ENCODE assay signal across 14 cellular contexts in the genomic region with DNA sequence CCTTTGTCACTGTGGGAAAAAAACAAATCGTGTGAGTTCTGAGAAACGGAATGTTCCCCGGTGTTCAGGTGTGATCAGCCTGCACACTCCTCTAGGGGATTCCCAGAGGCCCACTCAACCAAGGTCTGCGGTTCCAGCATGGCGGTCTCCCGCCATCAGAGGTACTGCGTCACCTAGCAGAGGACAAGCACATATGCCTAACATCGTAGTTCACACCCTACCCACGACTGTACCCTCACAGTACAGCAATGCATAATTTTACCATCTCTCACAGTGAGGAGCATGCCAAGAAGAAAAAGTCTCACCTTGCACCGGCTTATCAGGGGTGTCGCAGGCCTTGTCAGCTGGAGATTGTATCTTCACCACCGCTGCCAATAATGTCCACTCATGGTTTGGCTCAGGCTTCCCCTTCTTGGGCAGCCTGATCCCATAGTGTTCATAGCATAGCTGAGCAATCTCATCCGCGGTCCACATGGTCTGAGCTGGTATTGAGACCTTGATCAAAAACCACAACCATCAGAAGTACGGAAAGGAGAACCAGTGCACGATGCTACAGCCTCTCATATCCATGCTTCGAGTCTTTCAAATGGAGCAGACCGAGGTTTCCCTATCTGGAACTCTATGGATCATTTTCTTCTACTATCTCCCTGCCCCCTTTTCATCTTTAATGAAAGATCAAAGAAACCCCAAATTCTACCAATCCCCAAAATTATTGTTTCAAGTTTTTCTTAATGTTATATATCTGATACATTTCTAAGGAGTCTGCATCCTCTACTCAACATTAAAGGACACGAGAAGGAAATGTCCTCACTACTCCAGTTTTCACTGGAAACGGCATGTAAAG. TPM values are rescaled to one million over a fixed set of nuclear protein-coding genes. Genes with fewer than 3 reads are reported as not detected.
A peak's percentile ranks its signal among the peaks of the same experiment; 100 is the strongest.
DNase-seq lines count a peak whose midpoint lies in the region; ATAC-seq and TF ChIP-seq lines count a peak whose summit lies in the region.
"Had no signal": no experiment of that assay in that cellular context is flagged by ENCODE, and none has a peak within 500 bp of the region (broad histone marks: within the 10 kb centered on the region; RNA-seq: fewer than 3 reads in every experiment).

No MANE protein-coding gene starts in this region.

- TF ChIP-seq CTCF in SK-N-SH (IDR thresholded peaks at IDR 0.05): no peak

- no peak for ATAC-seq in SK-N-SH treated with all-trans-retinoic acid at 6 μM for 48 hours
- ATAC-seq in T-helper 17 cell: peak; percentile 13
- peak; percentile 16 for ATAC-seq in activated naive CD8-positive, alpha-beta T cell treated with anti-CD3 and anti-CD28 coated beads, Interleukin-2, amount 50 U/mL, for 24 hours
- no peak for ATAC-seq in HG03520 (IDR thresholded peaks at IDR 0.05; ENCODE audit: unreplicated experiment)
- ATAC-seq: body of pancreas had no signal

- no peaks in the 10 kb centered on the region for H3K9me3 Mint-ChIP-seq in activated naive CD8-positive, alpha-beta T cell treated with anti-CD3 and anti-CD28 coated beads, Interleukin-2, amount 50 U/mL, for 24 hours

- H3K27ac Mint-ChIP-seq in T-helper 17 cell: peak overlapping the region; percentile 96
- H3K27ac Mint-ChIP-seq in activated naive CD8-positive, alpha-beta T cell treated with anti-CD3 and anti-CD28 coated beads, Interleukin-2, amount 50 U/mL, for 24 hours: peak overlapping the region; percentile 96

- H3K9me3 ChIP-seq in SK-N-SH: no peaks in the 10 kb centered on the region
- H3K9me3 ChIP-seq in T-helper 17 cell (ENCODE audit: control insufficient read depth, low read length, poor library complexity, severe bottlenecking): no peaks in the 10 kb centered on the region
- H3K9me3 ChIP-seq in skeletal muscle satellite cell (replicated peaks; ENCODE audit: low read length): no peaks in the 10 kb centered on the region
- H3K9me3 ChIP-seq: body of pancreas, esophagus squamous epithelium had no signal

- no peak overlapping the region for H2AFZ ChIP-seq in SK-N-SH (ENCODE audit: low read depth)

- H3K79me2 ChIP-seq in SK-N-SH (ENCODE audit: insufficient read depth): peaks cover 21% of the 10 kb centered on the region

- H3K4me2 ChIP-seq in SK-N-SH (peak overlapping the region; percentile 91), skeletal muscle satellite cell (ENCODE audit: low read length) (peak overlapping the region; percentile 55)

- H3K9ac ChIP-seq in SK-N-SH: peak overlapping the region; percentile 82; the same call in 1 of the 2 replicates
- no peak overlapping the region for H3K9ac ChIP-seq in skeletal muscle satellite cell (ENCODE audit: low read depth, low read length)

- no peak for TF ChIP-seq EP300 in SK-N-SH (IDR thresholded peaks at IDR 0.05; ENCODE audit: borderline replicate concordance in 1 of 2, low read depth in 1 of 2, low read length in 1 of 2)

- no peaks in the 10 kb centered on the region for H3K27me3 ChIP-seq in SK-N-SH (ENCODE audit: insufficient read depth)
- no peaks in the 10 kb centered on the region for H3K27me3 ChIP-seq in skeletal muscle satellite cell (ENCODE audit: control insufficient read depth, insufficient read depth, low read length)
- H3K27me3 ChIP-seq: body of pancreas, esophagus squamous epithelium had no signal

- H3K36me3 Mint-ChIP-seq in T-helper 17 cell (ENCODE audit: low read depth): peaks cover 5% of the 10 kb centered on the region
- peaks cover 47% of the 10 kb centered on the region for H3K36me3 Mint-ChIP-seq in activated naive CD8-positive, alpha-beta T cell treated with anti-CD3 and anti-CD28 coated beads, Interleukin-2, amount 50 U/mL, for 24 hours (ENCODE audit: low read depth)

- H3K4me3 ChIP-seq in SK-N-SH (ENCODE audit: low read depth in 2 of 2, low read length in 1 of 2): peak overlapping the region in 1 of 2 experiments; percentile 85; a peak in 2 of 4 replicates
- H3K4me3 ChIP-seq in skeletal muscle satellite cell (ENCODE audit: low read length): no peak overlapping the region
- H3K4me3 ChIP-seq: body of pancreas, esophagus squamous epithelium had no signal

- DNase-seq in SK-N-SH (no peak), T-helper 17 cell (no peak), ACHN (no peak), HEK293T (ENCODE audit: extremely low spot score) (no peak)
- no peak for DNase-seq in activated naive CD8-positive, alpha-beta T cell treated with anti-CD3 and anti-CD28 coated beads, Interleukin-2, amount 50 U/mL, for 24 hours
- DNase-seq: body of pancreas, esophagus squamous epithelium, NCI-H748 treated with DMSO at 0.1 percent for 48 hours had no signal

- no peak for TF ChIP-seq RAD21 in SK-N-SH (IDR thresholded peaks at IDR 0.05; ENCODE audit: low read length)

- POLR2A ChIA-PET in SK-N-SH (lab: Yijun Ruan, JAX) (interaction anchor here (0.6 kb wide), 1 partner anchor 55 kb away, joined by 3 read pairs; no protein-coding TSS in a partner anchor), HEK293T (lab: Yijun Ruan, JAX) (no interaction called here)

- H3K27ac ChIP-seq in SK-N-SH (ENCODE audit: low read depth in 2 of 2, low read length in 1 of 2): 0 out of 4 replicates have a peak overlapping the region, but pooled peaks of 1 of the 2 experiments have one; percentile 8
- H3K27ac ChIP-seq: 22Rv1, body of pancreas had no signal

- no peaks in the 10 kb centered on the region for H3K27me3 Mint-ChIP-seq in T-helper 17 cell
- no peaks in the 10 kb centered on the region for H3K27me3 Mint-ChIP-seq in activated naive CD8-positive, alpha-beta T cell treated with anti-CD3 and anti-CD28 coated beads, Interleukin-2, amount 50 U/mL, for 24 hours

- no peaks in the 10 kb centered on the region for H4K20me1 ChIP-seq in SK-N-SH (ENCODE audit: insufficient read depth)

- in situ Hi-C loops in ACHN (cut with HindIII; ENCODE audit: low pct_ligation_motif_present, low pct_unique_long_range_greater_than_20kb, low sequenced_read_pairs): no loop called here

- CTCF ChIA-PET in SK-N-SH (lab: Yijun Ruan, JAX): interaction anchor here (0.5 to 5.1 kb wide), 17 partner anchors 8 to 155 kb away, joined by 3 to 37 read pairs (median 4); partner anchors contain the start of gene GABARAPL2
- CTCF ChIA-PET in HEK293T (lab: Yijun Ruan, JAX): interaction anchor here (1.0 to 1.4 kb wide), 2 partner anchors 143 to 156 kb away, joined by 3 to 5 read pairs; partner anchors contain the start of gene TMEM170A

- H3K36me3 ChIP-seq in SK-N-SH (replicated peaks in 1 of 2; ENCODE audit: control insufficient read depth in 1 of 2, insufficient read depth in 2 of 2, low read length in 1 of 2) (peaks cover 38 to 40% of the 10 kb centered on the region in 2 experiments), skeletal muscle satellite cell (ENCODE audit: insufficient read depth, low read length) (peaks cover 39% of the 10 kb centered on the region)

- H3K4me3 Mint-ChIP-seq in T-helper 17 cell: peak overlapping the region; percentile 41
- H3K4me3 Mint-ChIP-seq in activated naive CD8-positive, alpha-beta T cell treated with anti-CD3 and anti-CD28 coated beads, Interleukin-2, amount 50 U/mL, for 24 hours: peak overlapping the region; percentile 95

- H3K4me1 Mint-ChIP-seq in T-helper 17 cell: peaks cover 43% of the 10 kb centered on the region
- H3K4me1 Mint-ChIP-seq in activated naive CD8-positive, alpha-beta T cell treated with anti-CD3 and anti-CD28 coated beads, Interleukin-2, amount 50 U/mL, for 24 hours: peaks cover 51% of the 10 kb centered on the region

- H3K4me1 ChIP-seq in SK-N-SH (ENCODE audit: control insufficient read depth in 1 of 2, insufficient read depth in 2 of 2, low read depth in 1 of 2, low read length in 1 of 2) (peaks cover 9 to 14% of the 10 kb centered on the region in 2 experiments; a peak in 3 of 4 replicates), skeletal muscle satellite cell (ENCODE audit: control insufficient read depth, insufficient read depth, low read length) (peaks cover 14% of the 10 kb centered on the region)

- 77% methylated on average over 20 of the region's 20 CpGs for WGBS in SK-N-SH (ENCODE audit: low lambda C conversion rate)

- H3F3A ChIP-seq in SK-N-SH (replicated peaks; ENCODE audit: insufficient read depth): peaks cover 20% of the 10 kb centered on the region

- H3K9me2 ChIP-seq in SK-N-SH: no peaks in the 10 kb centered on the region

TF ChIP-seq in SK-N-SH, 30 proteins besides CTCF, POLR2A, EP300 and RAD21 (continues in another document):
- no peak for TF ChIP-seq CHD2 (IDR thresholded peaks at IDR 0.05; ENCODE audit: low read length, partially characterized antibody)
- TF ChIP-seq TCF12 (IDR thresholded peaks at IDR 0.05): no peak
- no peak for TF ChIP-seq SMC3 (IDR thresholded peaks at IDR 0.05; ENCODE audit: low read depth, low read length)

TF ChIP-seq in SK-N-SH treated with all-trans-retinoic acid at 6 μM for 48 hours, 23 proteins besides CTCF, POLR2A, EP300 and RAD21 (continues in another document):
- TF ChIP-seq ARNTL (CRISPR knock-in tag; IDR thresholded peaks at IDR 0.05; ENCODE audit: borderline replicate concordance, low read depth): no peak
- no peak for TF ChIP-seq TCF4 (CRISPR knock-in tag; IDR thresholded peaks at IDR 0.05; ENCODE audit: borderline replicate concordance)

TF ChIP-seq in HEK293T, 16 proteins besides CTCF, POLR2A, EP300 and RAD21 (continues in another document):
- TF ChIP-seq L3MBTL2 (conservative IDR thresholded peaks at IDR 0.05): no peak

RNA-seq across cellular contexts. Expression of gene ADAT1, which starts 2.5 kb away (rescaled TPM):
- 51.1 and 67.7 TPM in 2 replicates for polyA plus RNA-seq in SK-N-SH (2012; rRNA removed)
- polyA plus RNA-seq in SK-N-SH (2012; cell fraction: cytosol; rRNA removed): 54.2 and 59.4 TPM in 2 replicates
- polyA plus RNA-seq in SK-N-SH (2012; cell fraction: nucleus; rRNA removed): 121 and 134 TPM in 2 replicates
- total RNA-seq in T-helper 17 cell: 10 to 100 TPM; 57.9 to 64.1 TPM
- 52.5 and 54.0 TPM in 2 replicates for total RNA-seq in skeletal muscle satellite cell (2012; rRNA removed)

RNA-seq across cellular contexts. Expression of gene KARS1, which starts 26.9 kb away (rescaled TPM):
- 134 and 148 TPM in 2 replicates for polyA plus RNA-seq in SK-N-SH (2012; rRNA removed)
- 150 and 159 TPM in 2 replicates for polyA plus RNA-seq in SK-N-SH (2012; cell fraction: cytosol; rRNA removed)
- 78.1 and 119 TPM in 2 replicates for polyA plus RNA-seq in SK-N-SH (2012; cell fraction: nucleus; rRNA removed)
- total RNA-seq in T-helper 17 cell: 100 to 1,000 TPM; 160 to 161 TPM
- total RNA-seq in skeletal muscle satellite cell (2012; rRNA removed): 187 and 196 TPM in 2 replicates

RNA-seq across cellular contexts. Expression of gene TERF2IP, which starts 27.0 kb away (rescaled TPM):
- polyA plus RNA-seq in SK-N-SH (2012; rRNA removed): 31.6 and 32.0 TPM in 2 replicates
- 40.2 and 50.7 TPM in 2 replicates for polyA plus RNA-seq in SK-N-SH (2012; cell fraction: cytosol; rRNA removed)
- 27.5 and 28.8 TPM in 2 replicates for polyA plus RNA-seq in SK-N-SH (2012; cell fraction: nucleus; rRNA removed)
- 100 to 1,000 TPM in 1 of 2 donors, 10 to 100 TPM in 1; 98.1 to 107 TPM for total RNA-seq in T-helper 17 cell
- total RNA-seq in skeletal muscle satellite cell (2012; rRNA removed): 26.6 and 36.9 TPM in 2 replicates

RNA-seq across cellular contexts. Expression of gene GABARAPL2, which starts 54.4 kb away (rescaled TPM):
- 135 and 143 TPM in 2 replicates for polyA plus RNA-seq in SK-N-SH (2012; rRNA removed)
- polyA plus RNA-seq in SK-N-SH (2012; cell fraction: cytosol; rRNA removed): 180 and 228 TPM in 2 replicates
- 48.5 and 66.0 TPM in 2 replicates for polyA plus RNA-seq in SK-N-SH (2012; cell fraction: nucleus; rRNA removed)
- 10 to 100 TPM; 76.5 to 79.5 TPM for total RNA-seq in T-helper 17 cell
- total RNA-seq in skeletal muscle satellite cell (2012; rRNA removed): 28.2 and 30.9 TPM in 2 replicates

RNA-seq across cellular contexts. Expression of gene CPHXL2, which starts 56.3 kb away (rescaled TPM):
- polyA plus RNA-seq in SK-N-SH (2012; rRNA removed): not detected in 2 replicates
- not detected in 2 replicates for polyA plus RNA-seq in SK-N-SH (2012; cell fraction: cytosol; rRNA removed)
- polyA plus RNA-seq in SK-N-SH (2012; cell fraction: nucleus; rRNA removed): not detected in 2 replicates
- total RNA-seq in T-helper 17 cell: not detected
- not detected in 2 replicates for total RNA-seq in skeletal muscle satellite cell (2012; rRNA removed)
- total RNA-seq: body of pancreas, esophagus squamous epithelium, G401, omental fat pad had no signal

Comparison
In these comparisons a context has a peak if more than half of its experiments do, and no peak if none do; other contexts are left out.
1. ATAC-seq: peak in T-helper 17 cell (single experiment) and activated naive CD8-positive, alpha-beta T cell treated with anti-CD3 and anti-CD28 coated beads, Interleukin-2, amount 50 U/mL, for 24 hours (single experiment); none in SK-N-SH treated with all-trans-retinoic acid at 6 μM for 48 hours (single experiment) and HG03520 (single experiment).